In the genomic region with DNA sequence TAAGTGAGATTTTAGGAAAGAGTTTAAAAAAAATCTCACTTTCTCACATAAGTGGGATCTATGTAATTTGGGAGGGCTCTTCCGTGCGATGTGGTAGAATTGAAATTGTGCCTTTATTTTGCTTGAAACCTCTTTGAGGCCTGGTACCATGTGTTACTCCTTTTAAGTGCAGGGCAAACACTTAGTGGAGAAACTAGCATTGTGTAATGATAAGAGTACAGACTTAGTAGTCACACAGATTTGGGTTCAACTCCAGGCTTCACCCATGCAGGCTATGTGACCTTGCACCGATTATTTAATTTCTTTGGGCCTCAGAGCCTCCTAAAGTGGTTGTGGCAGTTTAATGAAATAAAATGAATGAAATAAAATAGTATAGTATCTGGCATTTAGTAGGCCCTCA, we compare ENCODE assay signal across 14 cellular contexts. TPM values are rescaled to one million over a fixed set of nuclear protein-coding genes. Genes with fewer than 3 reads are reported as not detected.
DNase-seq lines count a peak whose midpoint lies in the region; ATAC-seq, FAIRE-seq and TF ChIP-seq lines count a peak whose summit lies in the region.
"Had no signal": no experiment of that assay in that cellular context is flagged by ENCODE, and none has a peak within 500 bp of the region (broad histone marks: within the 10 kb centered on the region; RNA-seq: fewer than 3 reads in every experiment).

No MANE protein-coding gene starts in this region.

- POLR2A ChIA-PET in endothelial cell of umbilical vein (lab: Charles Lee), result no interaction called here

- H3K27me3 Mint-ChIP-seq in activated naive CD4-positive, alpha-beta T cell treated with anti-CD3 and anti-CD28 coated beads, Interleukin-2, amount 10 ng/mL, durations not matched to agents 7 days and 5 days, result peaks cover 8% of the 10 kb centered on the region
- H3K27me3 Mint-ChIP-seq in stimulated activated naive B cell treated with anti-CD40 and anti-IgM and Interleukin-4, amounts not matched to agents 10 μg/mL and 1 μg/mL and 100 μg/mL, for 72 hours, result no peaks in the 10 kb centered on the region

- H3K9me1 ChIP-seq in endothelial cell of umbilical vein (replicated peaks; ENCODE audit: control insufficient read depth, extremely low read depth, insufficient read depth, low read length), result no peaks in the 10 kb centered on the region

- peaks cover 41% of the 10 kb centered on the region for H3K4me1 Mint-ChIP-seq in activated naive CD4-positive, alpha-beta T cell treated with anti-CD3 and anti-CD28 coated beads, Interleukin-2, amount 10 ng/mL, durations not matched to agents 7 days and 5 days
- peaks cover 13 to 21% of the 10 kb centered on the region in 2 donors for H3K4me1 Mint-ChIP-seq in stimulated activated naive B cell treated with anti-CD40 and anti-IgM and Interleukin-4, amounts not matched to agents 10 μg/mL and 1 μg/mL and 100 μg/mL, for 72 hours

- DNase-seq in activated naive CD4-positive, alpha-beta T cell treated with anti-CD3 and anti-CD28 coated beads, Interleukin-2, amount 10 ng/mL, durations not matched to agents 7 days and 5 days, result no peak
- no peak for DNase-seq in activated naive CD4-positive, alpha-beta T cell treated with anti-CD3 and anti-CD28 coated beads, Interleukin-2, amount 50 U/mL, for 16 hours
- DNase-seq in endothelial cell of umbilical vein (ENCODE audit: low read depth, low spot score) (no peak), NCI-H2227 (lab: John Stamatoyannopoulos, UW; ENCODE audit: unreplicated experiment) (no peak), NCI-H526 (lab: John Stamatoyannopoulos, UW) (no peak), DMS53 (lab: John Stamatoyannopoulos, UW) (no peak)
- DNase-seq in stimulated activated naive B cell treated with anti-CD40 and anti-IgM and Interleukin-4, amounts not matched to agents 10 μg/mL and 1 μg/mL and 100 μg/mL, for 72 hours, result no peak
- DNase-seq: activated CD4-positive, CD25-positive, alpha-beta regulatory T cell treated with anti-CD3 and anti-CD28 coated beads, Interleukin-2, amount 50 U/mL, for 72 hours; activated gamma-delta T cell treated with Interleukin-2 at 50 U/mL for 16 hours; DMS79; kidney glomerular epithelial cell; tibial artery had no signal

- FAIRE-seq in endothelial cell of umbilical vein (lab: Jason Lieb, UNC), result no peak

- H3K27ac Mint-ChIP-seq in activated naive CD4-positive, alpha-beta T cell treated with anti-CD3 and anti-CD28 coated beads, Interleukin-2, amount 10 ng/mL, durations not matched to agents 7 days and 5 days, result no peak overlapping the region
- peak overlapping the region; percentile 47 for H3K27ac Mint-ChIP-seq in stimulated activated naive B cell treated with anti-CD40 and anti-IgM and Interleukin-4, amounts not matched to agents 10 μg/mL and 1 μg/mL and 100 μg/mL, for 72 hours

- no peak for TF ChIP-seq POLR2A in endothelial cell of umbilical vein (IDR thresholded peaks at IDR 0.05; ENCODE audit: low read depth, low read length)

- no peaks in the 10 kb centered on the region for H3K27me3 ChIP-seq in endothelial cell of umbilical vein (ENCODE audit: control insufficient read depth in 2 of 2, insufficient read depth in 2 of 2, low read length in 2 of 2)
- H3K27me3 ChIP-seq: tibial artery had no signal

- no peak overlapping the region for H2AFZ ChIP-seq in endothelial cell of umbilical vein (ENCODE audit: low read depth, low read length)

- TF ChIP-seq CTCF in VCaP (conservative IDR thresholded peaks at IDR 0.05) (no peak), endothelial cell of umbilical vein (IDR thresholded peaks at IDR 0.05; ENCODE audit: extremely low read depth in 1 of 2, insufficient read depth in 1 of 2, low read depth in 1 of 2, low read length in 2 of 2) (no peak)

- ATAC-seq in stimulated activated naive B cell treated with anti-CD40 and anti-IgM and Interleukin-4, amounts not matched to agents 10 μg/mL and 1 μg/mL and 100 μg/mL, for 72 hours (replicated peaks), result no peak

- H3K4me1 ChIP-seq in endothelial cell of umbilical vein (ENCODE audit: control insufficient read depth, extremely low read depth, insufficient read depth, low read length), result peaks cover 13% of the 10 kb centered on the region

- H3K27ac ChIP-seq in VCaP (peak overlapping the region; percentile 94), endothelial cell of umbilical vein (ENCODE audit: insufficient read depth, low read depth, low read length) (no peak overlapping the region)
- H3K27ac ChIP-seq: epithelial cell of prostate had no signal

- peaks cover 9 to 18% of the 10 kb centered on the region in 2 experiments for H3K36me3 ChIP-seq in endothelial cell of umbilical vein (ENCODE audit: control insufficient read depth in 2 of 2, extremely low read depth in 1 of 2, insufficient read depth in 2 of 2, low read length in 2 of 2)

- H3K79me2 ChIP-seq in endothelial cell of umbilical vein (ENCODE audit: control insufficient read depth, insufficient read depth, low read length), result peaks cover 25% of the 10 kb centered on the region

- no peaks in the 10 kb centered on the region for H4K20me1 ChIP-seq in endothelial cell of umbilical vein (replicated peaks; ENCODE audit: control insufficient read depth, extremely low read depth, insufficient read depth, low read length)

- no peaks in the 10 kb centered on the region for H3K9me3 ChIP-seq in endothelial cell of umbilical vein (replicated peaks; ENCODE audit: control insufficient read depth, insufficient read depth, low read length)
- H3K9me3 ChIP-seq: tibial artery had no signal

- H3K9ac ChIP-seq in endothelial cell of umbilical vein (replicated peaks; ENCODE audit: extremely low read depth, insufficient read depth, low read length), result no peak overlapping the region

- H3K4me3 Mint-ChIP-seq in activated naive CD4-positive, alpha-beta T cell treated with anti-CD3 and anti-CD28 coated beads, Interleukin-2, amount 10 ng/mL, durations not matched to agents 7 days and 5 days, result peak overlapping the region; percentile 41
- H3K4me3 Mint-ChIP-seq in stimulated activated naive B cell treated with anti-CD40 and anti-IgM and Interleukin-4, amounts not matched to agents 10 μg/mL and 1 μg/mL and 100 μg/mL, for 72 hours, result no peak overlapping the region

- peak overlapping the region; percentile 87 for H3K4me2 ChIP-seq in endothelial cell of umbilical vein (ENCODE audit: insufficient read depth, low read length)

- peaks cover 50% of the 10 kb centered on the region for H3K36me3 Mint-ChIP-seq in activated naive CD4-positive, alpha-beta T cell treated with anti-CD3 and anti-CD28 coated beads, Interleukin-2, amount 10 ng/mL, durations not matched to agents 7 days and 5 days
- peaks cover 10 to 23% of the 10 kb centered on the region in 2 donors for H3K36me3 Mint-ChIP-seq in stimulated activated naive B cell treated with anti-CD40 and anti-IgM and Interleukin-4, amounts not matched to agents 10 μg/mL and 1 μg/mL and 100 μg/mL, for 72 hours

- H3K9me3 Mint-ChIP-seq in activated naive CD4-positive, alpha-beta T cell treated with anti-CD3 and anti-CD28 coated beads, Interleukin-2, amount 10 ng/mL, durations not matched to agents 7 days and 5 days, result no peaks in the 10 kb centered on the region
- no peaks in the 10 kb centered on the region for H3K9me3 Mint-ChIP-seq in stimulated activated naive B cell treated with anti-CD40 and anti-IgM and Interleukin-4, amounts not matched to agents 10 μg/mL and 1 μg/mL and 100 μg/mL, for 72 hours

- no TSS peak for BruUV-seq in endothelial cell of umbilical vein (replicated peaks; lab: Mats Ljungman, UMichigan)

- H3K4me3 ChIP-seq in endothelial cell of umbilical vein (replicated peaks in 1 of 3; ENCODE audit: insufficient read depth in 1 of 3, low read depth in 1 of 3, low read length in 3 of 3), result no peak overlapping the region
- H3K4me3 ChIP-seq: tibial artery had no signal

- dilution Hi-C loops in endothelial cell of umbilical vein (cut with MboI; ENCODE audit: extremely low pct_ligation_motif_present, low sequenced_read_pairs), result no loop called here

- intact Hi-C loops in endothelial cell of umbilical vein (cut with micrococcal nuclease), result no loop called here

- CTCF ChIA-PET in activated naive CD4-positive, alpha-beta T cell treated with anti-CD3 and anti-CD28 coated beads, Interleukin-2, amount 10 ng/mL, durations not matched to agents 7 days and 5 days (lab: Charles Lee), result no interaction called here
- CTCF ChIA-PET in endothelial cell of umbilical vein (lab: Charles Lee), result no interaction called here

TF ChIP-seq in endothelial cell of umbilical vein, 7 proteins besides CTCF, POLR2A, EP300 and RAD21 (continues in another document):
- TF ChIP-seq JUN (IDR thresholded peaks at IDR 0.05; ENCODE audit: borderline replicate concordance, insufficient read depth, insufficient read length, low read depth) (no peak), POLR2AphosphoS5 (IDR thresholded peaks at IDR 0.05; ENCODE audit: insufficient read depth, low read depth, low read length) (no peak), FOS (IDR thresholded peaks at IDR 0.05; ENCODE audit: borderline replicate concordance, insufficient read depth, low read length) (no peak)

RNA-seq across cellular contexts. Expression of gene PSMA4, which starts 2.4 kb away (rescaled TPM):
- 250 and 260 TPM in 2 replicates for total RNA-seq in endothelial cell of umbilical vein
- 238 and 279 TPM in 2 replicates for polyA plus RNA-seq in endothelial cell of umbilical vein
- polyA plus RNA-seq in endothelial cell of umbilical vein (2011; cell fraction: cytosol; rRNA removed), result 320 and 357 TPM in 2 replicates
- polyA plus RNA-seq in endothelial cell of umbilical vein (2011; cell fraction: nucleus; rRNA removed), result 161 and 222 TPM in 2 replicates
- 268 and 475 TPM in 2 replicates for polyA plus RNA-seq in endothelial cell of umbilical vein (2012)
- polyA minus RNA-seq in endothelial cell of umbilical vein, result 104 and 122 TPM in 2 replicates
- polyA minus RNA-seq in endothelial cell of umbilical vein (2011; cell fraction: cytosol; rRNA and poly(A)+ RNA removed), result 121 TPM
- polyA minus RNA-seq in endothelial cell of umbilical vein (2011; cell fraction: nucleus; rRNA and poly(A)+ RNA removed), result 34.0 and 56.6 TPM in 2 replicates

RNA-seq across cellular contexts. Expression of gene CHRNA5, which starts 22.7 kb away (rescaled TPM):
- 12.7 and 15.6 TPM in 2 replicates for total RNA-seq in endothelial cell of umbilical vein
- 5.1 and 6.4 TPM in 2 replicates for polyA plus RNA-seq in endothelial cell of umbilical vein
- 9.2 and 9.8 TPM in 2 replicates for polyA plus RNA-seq in endothelial cell of umbilical vein (2011; cell fraction: cytosol; rRNA removed)
- polyA plus RNA-seq in endothelial cell of umbilical vein (2011; cell fraction: nucleus; rRNA removed), result 3.5 and 7.6 TPM in 2 replicates
- polyA plus RNA-seq in endothelial cell of umbilical vein (2012), result 7.4 and 16.2 TPM in 2 replicates
- polyA minus RNA-seq in endothelial cell of umbilical vein, result 4.8 and 6.0 TPM in 2 replicates
- polyA minus RNA-seq in endothelial cell of umbilical vein (2011; cell fraction: cytosol; rRNA and poly(A)+ RNA removed), result 9.7 TPM
- polyA minus RNA-seq in endothelial cell of umbilical vein (2011; cell fraction: nucleus; rRNA and poly(A)+ RNA removed), result 2.4 and 3.2 TPM in 2 replicates

RNA-seq across cellular contexts. Expression of gene HYKK, which starts 35.3 kb away (rescaled TPM):
- total RNA-seq in endothelial cell of umbilical vein, result 2.1 and 2.7 TPM in 2 replicates
- 1.0 and 1.3 TPM in 2 replicates for polyA plus RNA-seq in endothelial cell of umbilical vein
- polyA plus RNA-seq in endothelial cell of umbilical vein (2011; cell fraction: cytosol; rRNA removed), result 1.8 and 2.1 TPM in 2 replicates
- polyA plus RNA-seq in endothelial cell of umbilical vein (2011; cell fraction: nucleus; rRNA removed), result 1.2 and 1.3 TPM in 2 replicates
- polyA plus RNA-seq in endothelial cell of umbilical vein (2012), result 1.5 and 2.2 TPM in 2 replicates
- 0.87 and 1.6 TPM in 2 replicates for polyA minus RNA-seq in endothelial cell of umbilical vein
- polyA minus RNA-seq in endothelial cell of umbilical vein (2011; cell fraction: cytosol; rRNA and poly(A)+ RNA removed), result 5.4 TPM
- 0.53 and 1.0 TPM in 2 replicates for polyA minus RNA-seq in endothelial cell of umbilical vein (2011; cell fraction: nucleus; rRNA and poly(A)+ RNA removed)
